In genomic region chr4:28106155-28106554, GRCh38 we compare ENCODE assay signal across 11 cellular contexts.
"Had no signal": no experiment of that assay in that cellular context is flagged by ENCODE, and none has a peak within 500 bp of the region (broad histone marks: within the 10 kb centered on the region; RNA-seq: fewer than 3 reads in every experiment).

No MANE protein-coding gene starts in this region.

- H2AFZ ChIP-seq: GM23248, GM23338 had no signal

- H3K9ac ChIP-seq: GM23248 had no signal

- ATAC-seq: GM23338, HCT116 had no signal

- H3K36me3 ChIP-seq: HAP-1 had no signal

- FAIRE-seq: H1, H54 had no signal

- H3K4me2 ChIP-seq: GM23338 had no signal

- H3K9me3 ChIP-seq: HAP-1 had no signal

- DNase-seq: GM23248, GOT3, H7, H9, HCEC 1CT, HFFc6 had no signal

- H3K27ac ChIP-seq: GM23248 had no signal

- H3K4me3 ChIP-seq: GM23248, GM23338, HAP-1 had no signal
